1 cellular context compared by ENCODE assay signal in the genomic region with DNA sequence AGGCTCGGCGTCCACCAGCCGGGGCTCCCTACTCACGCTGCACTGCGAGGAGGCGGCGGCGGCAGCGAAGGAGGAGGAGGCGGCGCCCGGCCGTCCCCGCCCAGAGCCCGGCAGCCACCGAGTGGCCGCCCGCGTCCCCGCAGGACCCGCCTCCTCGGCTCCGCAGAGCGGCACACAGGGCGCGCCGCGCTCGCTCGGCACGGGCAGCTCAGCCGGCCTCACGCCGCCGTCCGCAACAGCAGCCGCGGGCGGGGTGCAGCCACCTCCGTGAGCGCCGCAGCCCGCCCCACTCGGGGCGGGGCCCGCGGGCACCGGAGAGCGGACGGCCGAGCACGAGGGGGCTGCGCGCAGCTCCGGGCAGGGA.
TF ChIP-seq lines count a peak whose summit lies in the region.

A gene (minus strand): TSS at position 46 of the 364 bp plus-strand sequence. CDS start 52,952 bp downstream, outside the sequence.

TF ChIP-seq in HepG2, 621 proteins besides CTCF, POLR2A, EP300 and RAD21 (continued from another document and continues in another):
- TF ChIP-seq MIER3 (CRISPR knock-in tag; IDR thresholded peaks at IDR 0.05; ENCODE audit: borderline replicate concordance) (no peak), ZNF343 (CRISPR knock-in tag; IDR thresholded peaks at IDR 0.05) (no peak), CC2D1A (CRISPR knock-in tag; IDR thresholded peaks at IDR 0.05) (no peak), ZNF564 (CRISPR knock-in tag; IDR thresholded peaks at IDR 0.05) (no peak), NONO (IDR thresholded peaks at IDR 0.05) (no peak), NONO (CRISPR knock-in tag; conservative IDR thresholded peaks at IDR 0.05) (0 out of 2 replicates have a peak, but pooled peaks have one; percentile 8), CHCHD3 (CRISPR knock-in tag; IDR thresholded peaks at IDR 0.05) (no peak), POLR2G (IDR thresholded peaks at IDR 0.05; ENCODE audit: low read depth, low read length) (peak; percentile 68; the same call in 1 of the 2 replicates), TARDBP (CRISPR knock-in tag; IDR thresholded peaks at IDR 0.05) (peak; percentile 21; the same call in 1 of the 2 replicates), ZNF563 (CRISPR knock-in tag; IDR thresholded peaks at IDR 0.05) (peak; percentile 32; the same call in 1 of the 2 replicates), SYNCRIP (IDR thresholded peaks at IDR 0.05; ENCODE audit: insufficient read depth, low read depth, low read length) (no peak), NAIF1 (CRISPR knock-in tag; IDR thresholded peaks at IDR 0.05; ENCODE audit: borderline replicate concordance) (no peak), FOXA3 (CRISPR knock-in tag; IDR thresholded peaks at IDR 0.05) (no peak; the same call in 1 of the 2 replicates), TMF1 (CRISPR knock-in tag; IDR thresholded peaks at IDR 0.05; ENCODE audit: low read depth) (peak; percentile 44; the same call in 1 of the 2 replicates), ZMAT3 (CRISPR knock-in tag; conservative IDR thresholded peaks at IDR 0.05) (no peak), ZFX (CRISPR knock-in tag; IDR thresholded peaks at IDR 0.05; ENCODE audit: low read depth) (0 out of 2 replicates have a peak, but pooled peaks have one; percentile 10), FOSL1 (CRISPR knock-in tag; IDR thresholded peaks at IDR 0.05; ENCODE audit: borderline replicate concordance) (no peak), ATAD3A (CRISPR knock-in tag; IDR thresholded peaks at IDR 0.05) (no peak), HCFC1 (IDR thresholded peaks at IDR 0.05; ENCODE audit: low read depth, low read length) (no peak), FOXM1 (CRISPR knock-in tag; IDR thresholded peaks at IDR 0.05) (no peak), ZNF790 (CRISPR knock-in tag; IDR thresholded peaks at IDR 0.05; ENCODE audit: borderline replicate concordance) (no peak), CAMTA2 (CRISPR knock-in tag; IDR thresholded peaks at IDR 0.05; ENCODE audit: borderline replicate concordance) (no peak), ZNF251 (CRISPR knock-in tag; IDR thresholded peaks at IDR 0.05) (no peak), EEA1 (CRISPR knock-in tag; IDR thresholded peaks at IDR 0.05; ENCODE audit: borderline replicate concordance) (no peak), REXO4 (CRISPR knock-in tag; IDR thresholded peaks at IDR 0.05; ENCODE audit: borderline replicate concordance) (0 out of 2 replicates have a peak, but pooled peaks have one; percentile 25)
- TF ChIP-seq, protein P1, sequence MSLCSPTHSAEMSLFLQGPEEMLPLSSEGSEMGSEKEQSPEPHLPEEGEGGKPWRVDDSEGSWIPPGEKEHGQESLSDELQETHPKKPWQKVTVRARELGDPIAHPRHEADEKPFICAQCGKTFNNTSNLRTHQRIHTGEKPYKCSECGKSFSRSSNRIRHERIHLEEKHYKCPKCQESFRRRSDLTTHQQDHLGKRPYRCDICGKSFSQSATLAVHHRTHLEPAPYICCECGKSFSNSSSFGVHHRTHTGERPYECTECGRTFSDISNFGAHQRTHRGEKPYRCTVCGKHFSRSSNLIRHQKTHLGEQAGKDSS (CRISPR knock-in tag; IDR thresholded peaks at IDR 0.05; ENCODE audit: borderline replicate concordance, low read depth): no peak
- TF ChIP-seq, protein P2, sequence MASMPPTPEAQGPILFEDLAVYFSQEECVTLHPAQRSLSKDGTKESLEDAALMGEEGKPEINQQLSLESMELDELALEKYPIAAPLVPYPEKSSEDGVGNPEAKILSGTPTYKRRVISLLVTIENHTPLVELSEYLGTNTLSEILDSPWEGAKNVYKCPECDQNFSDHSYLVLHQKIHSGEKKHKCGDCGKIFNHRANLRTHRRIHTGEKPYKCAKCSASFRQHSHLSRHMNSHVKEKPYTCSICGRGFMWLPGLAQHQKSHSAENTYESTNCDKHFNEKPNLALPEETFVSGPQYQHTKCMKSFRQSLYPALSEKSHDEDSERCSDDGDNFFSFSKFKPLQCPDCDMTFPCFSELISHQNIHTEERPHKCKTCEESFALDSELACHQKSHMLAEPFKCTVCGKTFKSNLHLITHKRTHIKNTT (CRISPR knock-in tag; IDR thresholded peaks at IDR 0.05): no peak
- TF ChIP-seq, protein P3, sequence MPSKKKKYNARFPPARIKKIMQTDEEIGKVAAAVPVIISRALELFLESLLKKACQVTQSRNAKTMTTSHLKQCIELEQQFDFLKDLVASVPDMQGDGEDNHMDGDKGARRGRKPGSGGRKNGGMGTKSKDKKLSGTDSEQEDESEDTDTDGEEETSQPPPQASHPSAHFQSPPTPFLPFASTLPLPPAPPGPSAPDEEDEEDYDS (CRISPR knock-in tag; IDR thresholded peaks at IDR 0.05): peak; percentile 26; the same call in 1 of the 2 replicates
- TF ChIP-seq, protein P4, sequence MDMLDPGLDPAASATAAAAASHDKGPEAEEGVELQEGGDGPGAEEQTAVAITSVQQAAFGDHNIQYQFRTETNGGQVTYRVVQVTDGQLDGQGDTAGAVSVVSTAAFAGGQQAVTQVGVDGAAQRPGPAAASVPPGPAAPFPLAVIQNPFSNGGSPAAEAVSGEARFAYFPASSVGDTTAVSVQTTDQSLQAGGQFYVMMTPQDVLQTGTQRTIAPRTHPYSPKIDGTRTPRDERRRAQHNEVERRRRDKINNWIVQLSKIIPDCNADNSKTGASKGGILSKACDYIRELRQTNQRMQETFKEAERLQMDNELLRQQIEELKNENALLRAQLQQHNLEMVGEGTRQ (IDR thresholded peaks at IDR 0.05; ENCODE audit: low read depth, low read length): no peak
- TF ChIP-seq, protein P4 (CRISPR knock-in tag; IDR thresholded peaks at IDR 0.05; ENCODE audit: borderline replicate concordance): no peak
- TF ChIP-seq, protein P5, sequence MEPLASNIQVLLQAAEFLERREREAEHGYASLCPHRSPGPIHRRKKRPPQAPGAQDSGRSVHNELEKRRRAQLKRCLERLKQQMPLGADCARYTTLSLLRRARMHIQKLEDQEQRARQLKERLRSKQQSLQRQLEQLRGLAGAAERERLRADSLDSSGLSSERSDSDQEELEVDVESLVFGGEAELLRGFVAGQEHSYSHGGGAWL (CRISPR knock-in tag; IDR thresholded peaks at IDR 0.05): no peak
- TF ChIP-seq, protein P6, sequence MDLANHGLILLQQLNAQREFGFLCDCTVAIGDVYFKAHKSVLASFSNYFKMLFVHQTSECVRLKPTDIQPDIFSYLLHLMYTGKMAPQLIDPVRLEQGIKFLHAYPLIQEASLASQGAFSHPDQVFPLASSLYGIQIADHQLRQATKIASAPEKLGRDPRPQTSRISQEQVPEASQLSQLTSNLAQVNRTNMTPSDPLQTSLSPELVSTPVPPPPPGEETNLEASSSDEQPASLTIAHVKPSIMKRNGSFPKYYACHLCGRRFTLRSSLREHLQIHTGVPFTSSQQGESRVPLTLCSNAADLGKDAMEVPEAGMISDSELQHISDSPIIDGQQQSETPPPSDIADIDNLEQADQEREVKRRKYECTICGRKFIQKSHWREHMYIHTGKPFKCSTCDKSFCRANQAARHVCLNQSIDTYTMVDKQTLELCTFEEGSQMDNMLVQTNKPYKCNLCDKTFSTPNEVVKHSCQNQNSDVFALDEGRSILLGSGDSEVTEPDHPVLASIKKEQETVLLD (CRISPR knock-in tag; IDR thresholded peaks at IDR 0.05; ENCODE audit: low read depth): peak; percentile 46; the same call in 1 of the 2 replicates
- TF ChIP-seq, protein P7, sequence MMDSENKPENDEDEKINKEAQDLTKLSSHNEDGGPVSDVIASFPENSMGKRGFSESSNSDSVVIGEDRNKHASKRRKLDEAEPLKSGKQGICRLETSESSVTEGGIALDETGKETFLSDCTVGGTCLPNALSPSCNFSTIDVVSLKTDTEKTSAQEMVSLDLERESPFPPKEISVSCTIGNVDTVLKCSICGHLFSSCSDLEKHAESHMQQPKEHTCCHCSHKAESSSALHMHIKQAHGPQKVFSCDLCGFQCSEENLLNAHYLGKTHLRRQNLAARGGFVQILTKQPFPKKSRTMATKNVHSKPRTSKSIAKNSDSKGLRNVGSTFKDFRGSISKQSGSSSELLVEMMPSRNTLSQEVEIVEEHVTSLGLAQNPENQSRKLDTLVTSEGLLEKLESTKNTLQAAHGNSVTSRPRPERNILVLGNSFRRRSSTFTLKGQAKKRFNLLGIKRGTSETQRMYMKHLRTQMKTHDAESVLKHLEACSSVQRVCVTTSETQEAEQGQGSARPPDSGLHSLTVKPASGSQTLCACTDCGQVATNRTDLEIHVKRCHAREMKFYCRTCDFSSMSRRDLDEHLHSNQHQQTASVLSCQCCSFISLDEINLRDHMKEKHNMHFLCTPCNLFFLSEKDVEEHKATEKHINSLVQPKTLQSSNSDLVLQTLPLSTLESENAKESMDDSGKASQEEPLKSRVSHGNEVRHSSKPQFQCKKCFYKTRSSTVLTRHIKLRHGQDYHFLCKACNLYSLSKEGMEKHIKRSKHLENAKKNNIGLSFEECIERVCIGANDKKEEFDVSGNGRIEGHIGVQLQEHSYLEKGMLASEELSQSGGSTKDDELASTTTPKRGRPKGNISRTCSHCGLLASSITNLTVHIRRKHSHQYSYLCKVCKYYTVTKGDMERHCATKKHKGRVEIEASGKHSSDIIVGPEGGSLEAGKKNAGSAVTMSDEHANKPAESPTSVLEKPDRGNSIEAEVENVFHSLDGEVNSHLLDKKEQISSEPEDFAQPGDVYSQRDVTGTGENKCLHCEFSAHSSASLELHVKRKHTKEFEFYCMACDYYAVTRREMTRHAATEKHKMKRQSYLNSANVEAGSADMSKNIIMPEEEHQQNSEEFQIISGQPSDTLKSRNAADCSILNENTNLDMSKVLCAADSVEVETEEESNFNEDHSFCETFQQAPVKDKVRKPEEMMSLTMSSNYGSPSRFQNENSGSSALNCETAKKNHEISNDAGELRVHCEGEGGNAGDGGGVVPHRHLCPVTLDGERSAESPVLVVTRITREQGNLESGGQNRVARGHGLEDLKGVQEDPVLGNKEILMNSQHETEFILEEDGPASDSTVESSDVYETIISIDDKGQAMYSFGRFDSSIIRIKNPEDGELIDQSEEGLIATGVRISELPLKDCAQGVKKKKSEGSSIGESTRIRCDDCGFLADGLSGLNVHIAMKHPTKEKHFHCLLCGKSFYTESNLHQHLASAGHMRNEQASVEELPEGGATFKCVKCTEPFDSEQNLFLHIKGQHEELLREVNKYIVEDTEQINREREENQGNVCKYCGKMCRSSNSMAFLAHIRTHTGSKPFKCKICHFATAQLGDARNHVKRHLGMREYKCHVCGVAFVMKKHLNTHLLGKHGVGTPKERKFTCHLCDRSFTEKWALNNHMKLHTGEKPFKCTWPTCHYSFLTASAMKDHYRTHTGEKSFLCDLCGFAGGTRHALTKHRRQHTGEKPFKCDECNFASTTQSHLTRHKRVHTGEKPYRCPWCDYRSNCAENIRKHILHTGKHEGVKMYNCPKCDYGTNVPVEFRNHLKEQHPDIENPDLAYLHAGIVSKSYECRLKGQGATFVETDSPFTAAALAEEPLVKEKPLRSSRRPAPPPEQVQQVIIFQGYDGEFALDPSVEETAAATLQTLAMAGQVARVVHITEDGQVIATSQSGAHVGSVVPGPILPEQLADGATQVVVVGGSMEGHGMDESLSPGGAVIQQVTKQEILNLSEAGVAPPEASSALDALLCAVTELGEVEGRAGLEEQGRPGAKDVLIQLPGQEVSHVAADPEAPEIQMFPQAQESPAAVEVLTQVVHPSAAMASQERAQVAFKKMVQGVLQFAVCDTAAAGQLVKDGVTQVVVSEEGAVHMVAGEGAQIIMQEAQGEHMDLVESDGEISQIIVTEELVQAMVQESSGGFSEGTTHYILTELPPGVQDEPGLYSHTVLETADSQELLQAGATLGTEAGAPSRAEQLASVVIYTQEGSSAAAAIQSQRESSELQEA (CRISPR knock-in tag; IDR thresholded peaks at IDR 0.05; ENCODE audit: not compliant biosample characterization): no peak
- TF ChIP-seq, protein P8, sequence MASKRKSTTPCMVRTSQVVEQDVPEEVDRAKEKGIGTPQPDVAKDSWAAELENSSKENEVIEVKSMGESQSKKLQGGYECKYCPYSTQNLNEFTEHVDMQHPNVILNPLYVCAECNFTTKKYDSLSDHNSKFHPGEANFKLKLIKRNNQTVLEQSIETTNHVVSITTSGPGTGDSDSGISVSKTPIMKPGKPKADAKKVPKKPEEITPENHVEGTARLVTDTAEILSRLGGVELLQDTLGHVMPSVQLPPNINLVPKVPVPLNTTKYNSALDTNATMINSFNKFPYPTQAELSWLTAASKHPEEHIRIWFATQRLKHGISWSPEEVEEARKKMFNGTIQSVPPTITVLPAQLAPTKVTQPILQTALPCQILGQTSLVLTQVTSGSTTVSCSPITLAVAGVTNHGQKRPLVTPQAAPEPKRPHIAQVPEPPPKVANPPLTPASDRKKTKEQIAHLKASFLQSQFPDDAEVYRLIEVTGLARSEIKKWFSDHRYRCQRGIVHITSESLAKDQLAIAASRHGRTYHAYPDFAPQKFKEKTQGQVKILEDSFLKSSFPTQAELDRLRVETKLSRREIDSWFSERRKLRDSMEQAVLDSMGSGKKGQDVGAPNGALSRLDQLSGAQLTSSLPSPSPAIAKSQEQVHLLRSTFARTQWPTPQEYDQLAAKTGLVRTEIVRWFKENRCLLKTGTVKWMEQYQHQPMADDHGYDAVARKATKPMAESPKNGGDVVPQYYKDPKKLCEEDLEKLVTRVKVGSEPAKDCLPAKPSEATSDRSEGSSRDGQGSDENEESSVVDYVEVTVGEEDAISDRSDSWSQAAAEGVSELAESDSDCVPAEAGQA (IDR thresholded peaks at IDR 0.05; ENCODE audit: low read depth): no peak
- TF ChIP-seq, protein P8 (CRISPR knock-in tag; IDR thresholded peaks at IDR 0.05; ENCODE audit: borderline replicate concordance): no peak
- TF ChIP-seq, protein P9, sequence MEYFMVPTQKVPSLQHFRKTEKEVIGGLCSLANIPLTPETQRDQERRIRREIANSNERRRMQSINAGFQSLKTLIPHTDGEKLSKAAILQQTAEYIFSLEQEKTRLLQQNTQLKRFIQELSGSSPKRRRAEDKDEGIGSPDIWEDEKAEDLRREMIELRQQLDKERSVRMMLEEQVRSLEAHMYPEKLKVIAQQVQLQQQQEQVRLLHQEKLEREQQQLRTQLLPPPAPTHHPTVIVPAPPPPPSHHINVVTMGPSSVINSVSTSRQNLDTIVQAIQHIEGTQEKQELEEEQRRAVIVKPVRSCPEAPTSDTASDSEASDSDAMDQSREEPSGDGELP (IDR thresholded peaks at IDR 0.05; ENCODE audit: borderline replicate concordance, low read depth): no peak
